Comparison of ENCODE assay signal across 8 cellular contexts in genomic region chr17:36486204-36487194, GRCh38. TPM values are rescaled to one million over a fixed set of nuclear protein-coding genes. Genes with fewer than 3 reads are reported as not detected.
A peak's percentile ranks its signal among the peaks of the same experiment; 100 is the strongest.
DNase-seq lines count a peak whose midpoint lies in the region; ATAC-seq, FAIRE-seq and TF ChIP-seq lines count a peak whose summit lies in the region.

ZNHIT3 (plus strand) TSS chr17:36486681; CDS start chr17:36486700, 19 bp downstream.

- H3K4me1 ChIP-seq in astrocyte (ENCODE audit: insufficient read depth, low read length) (peaks cover 21% of the 10 kb centered on the region), rectal smooth muscle tissue (ENCODE audit: control insufficient read depth, insufficient read depth, low read length) (peaks cover 4% of the 10 kb centered on the region), vagina (peaks cover 48% of the 10 kb centered on the region)

- H3K4me2 ChIP-seq in astrocyte (ENCODE audit: low read length): peak within 1 kb of the TSS; percentile 94

- peak within 1 kb of the TSS; percentile 98 for H3K27ac Mint-ChIP-seq in T-helper 2 cell treated with Interferon-gamma antibody and Interleukin-4, amounts not matched to agents 5 μg/mL and 100 μg/mL, for 36 hours
- peak within 1 kb of the TSS; percentile 83 for H3K27ac Mint-ChIP-seq in astrocyte (ENCODE audit: unreplicated experiment)

- peaks cover 10% of the 10 kb centered on the region for H3K27me3 Mint-ChIP-seq in T-helper 2 cell treated with Interferon-gamma antibody and Interleukin-4, amounts not matched to agents 5 μg/mL and 100 μg/mL, for 36 hours (ENCODE audit: low read depth)
- peaks cover 16% of the 10 kb centered on the region for H3K27me3 Mint-ChIP-seq in astrocyte (ENCODE audit: low read depth, unreplicated experiment)

- no peak for TF ChIP-seq CTCF in astrocyte (IDR thresholded peaks at IDR 0.05; ENCODE audit: insufficient read depth, low read depth, low read length)
- TF ChIP-seq CTCF in vagina (IDR thresholded peaks at IDR 0.05): peak in 1 of 3 experiments; percentile 6

- peaks cover 45% of the 10 kb centered on the region for H3K79me2 ChIP-seq in astrocyte (ENCODE audit: insufficient read depth, low read length)

- TF ChIP-seq POLR2A in vagina (IDR thresholded peaks at IDR 0.05): no peak

- H3K36me3 Mint-ChIP-seq in T-helper 2 cell treated with Interferon-gamma antibody and Interleukin-4, amounts not matched to agents 5 μg/mL and 100 μg/mL, for 36 hours (ENCODE audit: low read depth): peaks cover 24% of the 10 kb centered on the region
- peaks cover 3% of the 10 kb centered on the region for H3K36me3 Mint-ChIP-seq in astrocyte (ENCODE audit: low read depth, unreplicated experiment)

- peak; percentile 90 for ATAC-seq in HG02981 (IDR thresholded peaks at IDR 0.05; ENCODE audit: unreplicated experiment)

- H4K20me1 ChIP-seq in astrocyte (ENCODE audit: insufficient read depth, low read length): peaks cover 22% of the 10 kb centered on the region

- peak within 1 kb of the TSS; percentile 97 for H3K4me3 Mint-ChIP-seq in T-helper 2 cell treated with Interferon-gamma antibody and Interleukin-4, amounts not matched to agents 5 μg/mL and 100 μg/mL, for 36 hours
- H3K4me3 Mint-ChIP-seq in astrocyte (ENCODE audit: unreplicated experiment): peak within 1 kb of the TSS; percentile 98

- peak within 1 kb of the TSS; percentile 91 for H2AFZ ChIP-seq in astrocyte (ENCODE audit: low read depth, low read length)

- no peak within 1 kb of the TSS for H3K27ac ChIP-seq in astrocyte (ENCODE audit: low read depth, low read length)
- H3K27ac ChIP-seq in rectal smooth muscle tissue (ENCODE audit: low read depth, low read length): peak within 1 kb of the TSS; percentile 60
- peak within 1 kb of the TSS; percentile 81 for H3K27ac ChIP-seq in vagina

- H3K36me3 ChIP-seq in astrocyte (ENCODE audit: insufficient read depth, low read length) (no peaks in the 10 kb centered on the region), rectal smooth muscle tissue (ENCODE audit: control insufficient read depth, insufficient read depth, low read length) (no peaks in the 10 kb centered on the region), vagina (no peaks in the 10 kb centered on the region)

- H3K27me3 ChIP-seq in astrocyte (ENCODE audit: insufficient read depth, low read length): peaks cover 10% of the 10 kb centered on the region
- H3K27me3 ChIP-seq in rectal smooth muscle tissue (ENCODE audit: control insufficient read depth, insufficient read depth, low read length): no peaks in the 10 kb centered on the region
- no peaks in the 10 kb centered on the region for H3K27me3 ChIP-seq in vagina

- H3K9me3 Mint-ChIP-seq in T-helper 2 cell treated with Interferon-gamma antibody and Interleukin-4, amounts not matched to agents 5 μg/mL and 100 μg/mL, for 36 hours: no peaks in the 10 kb centered on the region
- H3K9me3 Mint-ChIP-seq in astrocyte (ENCODE audit: unreplicated experiment): no peaks in the 10 kb centered on the region

- FAIRE-seq in GM18507 (lab: Jason Lieb, UNC): no peak
- no peak for FAIRE-seq in astrocyte (lab: Jason Lieb, UNC)

- peaks cover 27% of the 10 kb centered on the region for H3K4me1 Mint-ChIP-seq in T-helper 2 cell treated with Interferon-gamma antibody and Interleukin-4, amounts not matched to agents 5 μg/mL and 100 μg/mL, for 36 hours (ENCODE audit: low read depth)
- peaks cover 1% of the 10 kb centered on the region for H3K4me1 Mint-ChIP-seq in astrocyte (ENCODE audit: low read depth, unreplicated experiment)

- H3K9ac ChIP-seq in astrocyte (ENCODE audit: low read length) (peak within 1 kb of the TSS; percentile 81), rectal smooth muscle tissue (ENCODE audit: low read length) (peak within 1 kb of the TSS; percentile 61)

- DNase-seq in GM18507 (ENCODE audit: extremely low spot score, insufficient read length, low read depth) (peak; percentile 95), NCI-H2029 (lab: John Stamatoyannopoulos, UW) (peak; percentile 89), astrocyte (ENCODE audit: low read depth) (peak; percentile 93), hepatic stellate cell (ENCODE audit: low spot score) (peak; percentile 97), vagina (ENCODE audit: extremely low spot score in 2 of 2) (peak in 1 of 2 donors; percentile 95)
- peak; percentile 92 for DNase-seq in T-helper 2 cell treated with Interferon-gamma antibody and Interleukin-4, amounts not matched to agents 5 μg/mL and 100 μg/mL, for 36 hours (ENCODE audit: low spot score)

- intact Hi-C loops in vagina (cut with DNase I): loop anchor here (10.0 kb wide), 1 partner anchor 512 kb away; no protein-coding TSS in a partner anchor

- H3K9me3 ChIP-seq in astrocyte (ENCODE audit: insufficient read depth, low read depth, low read length) (no peaks in the 10 kb centered on the region), vagina (no peaks in the 10 kb centered on the region)

- H3K4me3 ChIP-seq in astrocyte (ENCODE audit: insufficient read depth, low read depth, low read length) (peak within 1 kb of the TSS; percentile 66), rectal smooth muscle tissue (ENCODE audit: low read length) (peak within 1 kb of the TSS; percentile 91), vagina (peak within 1 kb of the TSS; percentile 94 to 97)

RNA-seq across cellular contexts. Expression of gene ZNHIT3, which starts in this region (rescaled TPM):
- 26.4 and 29.4 TPM in 2 replicates for total RNA-seq in astrocyte
- 13.5 TPM for total RNA-seq in vagina
